8 cellular contexts compared by ENCODE assay signal in the genomic region with DNA sequence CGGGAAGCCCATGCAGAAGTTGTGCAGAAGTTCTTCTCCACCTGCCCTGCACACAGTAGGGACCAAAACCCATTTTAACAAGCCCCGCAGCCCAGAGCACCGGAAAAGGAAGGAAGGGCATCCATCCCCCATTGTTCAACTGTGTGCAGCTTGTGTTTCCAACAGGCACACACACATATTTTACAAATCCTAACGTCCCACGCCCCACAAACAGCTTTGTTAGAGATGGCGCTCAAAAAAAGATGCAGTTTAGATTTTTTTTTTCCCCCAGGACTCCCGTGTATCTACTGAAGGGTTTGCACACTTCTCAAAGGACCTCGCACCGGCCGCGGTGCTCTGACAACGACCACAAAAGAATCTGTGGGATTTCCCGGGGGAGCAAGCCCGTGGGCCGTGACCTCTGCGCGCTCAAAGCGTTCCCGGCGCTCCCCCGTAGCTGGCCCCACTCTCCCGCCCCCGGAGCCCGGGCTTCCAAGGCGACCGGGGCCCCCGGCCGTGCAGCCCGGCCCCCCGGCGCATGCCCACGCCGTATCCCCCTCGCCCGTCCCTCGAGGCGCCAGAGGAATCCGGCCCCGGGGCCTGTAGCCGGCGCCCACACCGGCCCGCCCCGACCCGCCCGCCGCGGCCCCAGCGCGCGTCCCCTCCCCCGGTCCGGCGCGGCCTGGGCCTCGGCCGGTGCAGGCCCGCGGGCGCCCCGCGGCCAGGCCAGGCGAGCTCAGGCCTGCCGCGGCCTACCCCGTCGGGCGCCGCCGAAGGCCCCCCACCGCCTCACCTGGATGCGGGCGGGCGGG. TPM values are rescaled to one million over a fixed set of nuclear protein-coding genes. Genes with fewer than 3 reads are reported as not detected.
A peak's percentile ranks its signal among the peaks of the same experiment; 100 is the strongest.
DNase-seq lines count a peak whose midpoint lies in the region; ATAC-seq, FAIRE-seq and TF ChIP-seq lines count a peak whose summit lies in the region.

No MANE protein-coding gene starts in this region.

- no TSS peak for BruUV-seq in endothelial cell of umbilical vein (replicated peaks; lab: Mats Ljungman, UMichigan)

- POLR2A ChIA-PET in WTC11 (lab: Charles Lee) (interaction anchor here (0.5 to 1.5 kb wide), 4 partner anchors 24 to 63 kb away, joined by 3 to 7 read pairs (median 4); a partner anchor contains a TSS), endothelial cell of umbilical vein (lab: Charles Lee) (interaction anchor here (1.4 kb wide), 1 partner anchor 61 kb away, joined by 4 read pairs; a partner anchor contains a TSS)

- no peak overlapping the region for H3K27ac ChIP-seq in endothelial cell of umbilical vein (ENCODE audit: insufficient read depth, low read depth, low read length)

- H3K36me3 ChIP-seq in BE2C (peaks cover 21% of the 10 kb centered on the region), endothelial cell of umbilical vein (ENCODE audit: control insufficient read depth in 2 of 2, extremely low read depth in 1 of 2, insufficient read depth in 2 of 2, low read length in 2 of 2) (no peaks in the 10 kb centered on the region)

- H2AFZ ChIP-seq in endothelial cell of umbilical vein (ENCODE audit: low read depth, low read length), result no peak overlapping the region

- FAIRE-seq in endothelial cell of umbilical vein (lab: Jason Lieb, UNC), result no peak

- no peaks in the 10 kb centered on the region; the same call in 1 of the 2 replicates for H3K4me1 ChIP-seq in BE2C
- peaks cover 22% of the 10 kb centered on the region for H3K4me1 ChIP-seq in endothelial cell of umbilical vein (ENCODE audit: control insufficient read depth, extremely low read depth, insufficient read depth, low read length)

- intact Hi-C loops in endothelial cell of umbilical vein (cut with micrococcal nuclease) (no loop called here), sciatic nerve (cut with DNase I) (no loop called here)

- TF ChIP-seq POLR2A in endothelial cell of umbilical vein (IDR thresholded peaks at IDR 0.05; ENCODE audit: low read depth, low read length), result no peak

- no peak for TF ChIP-seq CTCF in BE2C (IDR thresholded peaks at IDR 0.05; ENCODE audit: low read depth, low read length)
- TF ChIP-seq CTCF in WTC11 (IDR thresholded peaks at IDR 0.05), result no peak
- TF ChIP-seq CTCF in endothelial cell of umbilical vein (IDR thresholded peaks at IDR 0.05; ENCODE audit: extremely low read depth in 1 of 2, insufficient read depth in 1 of 2, low read depth in 1 of 2, low read length in 2 of 2), result no peak
- no peak for TF ChIP-seq CTCF in nephron (IDR thresholded peaks at IDR 0.05; ENCODE audit: unreplicated experiment in 3 of 3)

- H3K36me3 Mint-ChIP-seq in WTC11 (peaks cover 20% of the 10 kb centered on the region), nephron (ENCODE audit: low read depth) (peaks cover 16% of the 10 kb centered on the region)

- H3K27ac Mint-ChIP-seq in WTC11 (peak overlapping the region; percentile 97), nephron (peak overlapping the region; percentile 93 to 99 (median 98))

- H3K27me3 ChIP-seq in BE2C, result no peaks in the 10 kb centered on the region
- no peaks in the 10 kb centered on the region for H3K27me3 ChIP-seq in endothelial cell of umbilical vein (ENCODE audit: control insufficient read depth in 2 of 2, insufficient read depth in 2 of 2, low read length in 2 of 2)

- H3K9me3 ChIP-seq in BE2C, result no peaks in the 10 kb centered on the region
- H3K9me3 ChIP-seq in endothelial cell of umbilical vein (replicated peaks; ENCODE audit: control insufficient read depth, insufficient read depth, low read length), result no peaks in the 10 kb centered on the region

- H3K9ac ChIP-seq in endothelial cell of umbilical vein (replicated peaks; ENCODE audit: extremely low read depth, insufficient read depth, low read length), result peak overlapping the region; percentile 77

- H3K4me1 Mint-ChIP-seq in WTC11 (peaks cover 31% of the 10 kb centered on the region), nephron (peaks cover 39% of the 10 kb centered on the region)

- DNase-seq in BE2C (no peak), WTC11 (ENCODE audit: low spot score) (no peak), endothelial cell of umbilical vein (ENCODE audit: low read depth, low spot score) (peak; percentile 11), AML-193 (lab: John Stamatoyannopoulos, UW) (no peak), sciatic nerve (ENCODE audit: low spot score) (no peak)

- dilution Hi-C loops in endothelial cell of umbilical vein (cut with MboI; ENCODE audit: extremely low pct_ligation_motif_present, low sequenced_read_pairs), result no loop called here

- peaks cover 53% of the 10 kb centered on the region for H3K79me2 ChIP-seq in endothelial cell of umbilical vein (ENCODE audit: control insufficient read depth, insufficient read depth, low read length)

- H4K20me1 ChIP-seq in endothelial cell of umbilical vein (replicated peaks; ENCODE audit: control insufficient read depth, extremely low read depth, insufficient read depth, low read length), result peaks cover 13% of the 10 kb centered on the region

- H3K9me3 Mint-ChIP-seq in WTC11 (no peaks in the 10 kb centered on the region), nephron (no peaks in the 10 kb centered on the region)

- no peaks in the 10 kb centered on the region for H3K9me1 ChIP-seq in endothelial cell of umbilical vein (replicated peaks; ENCODE audit: control insufficient read depth, extremely low read depth, insufficient read depth, low read length)

- H3K4me3 ChIP-seq in BE2C (ENCODE audit: low read depth, low read length), result peak overlapping the region; percentile 92
- peak overlapping the region; percentile 76 to 96 (median 81) for H3K4me3 ChIP-seq in endothelial cell of umbilical vein (replicated peaks in 1 of 3; ENCODE audit: insufficient read depth in 1 of 3, low read depth in 1 of 3, low read length in 3 of 3)

- CTCF ChIA-PET in WTC11 (lab: Charles Lee) (interaction anchor here (1.9 kb wide), 1 partner anchor 61 kb away, joined by 10 read pairs; a partner anchor contains a TSS), endothelial cell of umbilical vein (lab: Charles Lee) (interaction anchor here (0.9 to 6.3 kb wide), 4 partner anchors 34 to 236 kb away, joined by 3 to 62 read pairs (median 8); a partner anchor contains a TSS)

- H3K4me3 Mint-ChIP-seq in WTC11, result peak overlapping the region; percentile 98
- H3K4me3 Mint-ChIP-seq in nephron, result peak overlapping the region; percentile 96 to 100 (median 97)

- ATAC-seq in GM19351 (IDR thresholded peaks at IDR 0.05; ENCODE audit: unreplicated experiment) (peak; percentile 23), HG03469 (IDR thresholded peaks at IDR 0.05; ENCODE audit: unreplicated experiment) (peak; percentile 11), WTC11 (no peak), sciatic nerve (no peak)

- H3K27me3 Mint-ChIP-seq in WTC11 (ENCODE audit: low read depth) (no peaks in the 10 kb centered on the region), nephron (ENCODE audit: low read depth) (no peaks in the 10 kb centered on the region)

- peak overlapping the region; percentile 88 for H3K4me2 ChIP-seq in endothelial cell of umbilical vein (ENCODE audit: insufficient read depth, low read length)

TF ChIP-seq in WTC11, 78 proteins besides CTCF, POLR2A, EP300 and RAD21 (continues in another document):
- TF ChIP-seq JUN (CRISPR knock-in tag; IDR thresholded peaks at IDR 0.05), result no peak

TF ChIP-seq in endothelial cell of umbilical vein, 7 proteins besides CTCF, POLR2A, EP300 and RAD21:
- TF ChIP-seq GATA2 (IDR thresholded peaks at IDR 0.05; ENCODE audit: insufficient read depth, insufficient read length, low read depth, low read length) (no peak), FOS (IDR thresholded peaks at IDR 0.05; ENCODE audit: borderline replicate concordance, insufficient read depth, low read length) (no peak), JUN (IDR thresholded peaks at IDR 0.05; ENCODE audit: borderline replicate concordance, insufficient read depth, insufficient read length, low read depth) (no peak), MYC (IDR thresholded peaks at IDR 0.05; ENCODE audit: low read depth, low read length) (no peak), EZH2 (IDR thresholded peaks at IDR 0.05; ENCODE audit: borderline replicate concordance, low read depth, low read length, severe bottlenecking) (no peak), POLR2AphosphoS5 (IDR thresholded peaks at IDR 0.05; ENCODE audit: insufficient read depth, low read depth, low read length) (no peak)
- TF ChIP-seq, protein P1, sequence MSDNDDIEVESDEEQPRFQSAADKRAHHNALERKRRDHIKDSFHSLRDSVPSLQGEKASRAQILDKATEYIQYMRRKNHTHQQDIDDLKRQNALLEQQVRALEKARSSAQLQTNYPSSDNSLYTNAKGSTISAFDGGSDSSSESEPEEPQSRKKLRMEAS (IDR thresholded peaks at IDR 0.05; ENCODE audit: insufficient read depth, insufficient read length), result no peak

RNA-seq across cellular contexts. Expression of a gene that starts 0.5 kb away (rescaled TPM):
- 58.0 TPM for polyA plus RNA-seq in BE2C (2012; ENCODE audit: insufficient read depth, insufficient read length, low read depth)
- 144 to 160 TPM (median 149 TPM) in 3 replicates for total RNA-seq in WTC11 (2021)
- 124 and 134 TPM in 2 replicates for total RNA-seq in endothelial cell of umbilical vein
- polyA plus RNA-seq in endothelial cell of umbilical vein, result 40.6 and 46.8 TPM in 2 replicates
- 81.9 and 87.1 TPM in 2 replicates for polyA plus RNA-seq in endothelial cell of umbilical vein (2011; cell fraction: cytosol; rRNA removed)
- polyA plus RNA-seq in endothelial cell of umbilical vein (2011; cell fraction: nucleus; rRNA removed), result 53.0 and 54.8 TPM in 2 replicates
- 81.3 and 98.4 TPM in 2 replicates for polyA plus RNA-seq in endothelial cell of umbilical vein (2012)
- polyA minus RNA-seq in endothelial cell of umbilical vein, result 58.4 and 61.1 TPM in 2 replicates
- polyA minus RNA-seq in endothelial cell of umbilical vein (2011; cell fraction: cytosol; rRNA and poly(A)+ RNA removed), result 37.9 TPM
- 17.2 and 19.3 TPM in 2 replicates for polyA minus RNA-seq in endothelial cell of umbilical vein (2011; cell fraction: nucleus; rRNA and poly(A)+ RNA removed)
- 49.7 TPM for total RNA-seq in sciatic nerve

RNA-seq across cellular contexts. Expression of a gene that starts 47.6 kb away (rescaled TPM):
- not detected for polyA plus RNA-seq in BE2C (2012; ENCODE audit: insufficient read depth, insufficient read length, low read depth)
- total RNA-seq in WTC11 (2021), result 0.53 TPM in 1 of 3 replicates, not detected in the others
- total RNA-seq in endothelial cell of umbilical vein, result not detected in 2 replicates
- not detected in 2 replicates for polyA plus RNA-seq in endothelial cell of umbilical vein
- polyA plus RNA-seq in endothelial cell of umbilical vein (2011; cell fraction: cytosol; rRNA removed), result not detected in 2 replicates
- not detected in 2 replicates for polyA plus RNA-seq in endothelial cell of umbilical vein (2011; cell fraction: nucleus; rRNA removed)
- not detected in 2 replicates for polyA plus RNA-seq in endothelial cell of umbilical vein (2012)
- not detected in 2 replicates for polyA minus RNA-seq in endothelial cell of umbilical vein
- not detected for polyA minus RNA-seq in endothelial cell of umbilical vein (2011; cell fraction: cytosol; rRNA and poly(A)+ RNA removed)
- polyA minus RNA-seq in endothelial cell of umbilical vein (2011; cell fraction: nucleus; rRNA and poly(A)+ RNA removed), result not detected in 2 replicates
- total RNA-seq in sciatic nerve, result not detected

Comparison
In these comparisons a context has a peak if more than half of its experiments do, and no peak if none do; other contexts are left out.
1. ATAC-seq: peak in GM19351 (single experiment) and HG03469 (single experiment); none in WTC11 (single experiment) and sciatic nerve (single experiment).